ENCODE assay signal across 10 cellular contexts in genomic region chr17:4999429-5000093, GRCh38. TPM values are rescaled to one million over a fixed set of nuclear protein-coding genes. Genes with fewer than 3 reads are reported as not detected.
A peak's percentile ranks its signal among the peaks of the same experiment; 100 is the strongest.
DNase-seq lines count a peak whose midpoint lies in the region; ATAC-seq, FAIRE-seq and TF ChIP-seq lines count a peak whose summit lies in the region.
"Had no signal": no experiment of that assay in that cellular context is flagged by ENCODE, and none has a peak within 500 bp of the region (broad histone marks: within the 10 kb centered on the region; RNA-seq: fewer than 3 reads in every experiment).

No MANE protein-coding gene starts in this region.

- TF ChIP-seq EP300 in GM12878 (IDR thresholded peaks at IDR 0.05; ENCODE audit: borderline replicate concordance in 1 of 2, control insufficient read depth in 1 of 2, low read depth in 2 of 2, low read length in 2 of 2): no peak

- H3K27me3 ChIP-seq in GM12878 (replicated peaks in 1 of 2; ENCODE audit: control insufficient read depth in 2 of 2, insufficient read depth in 2 of 2, low read length in 1 of 2) (no peaks in the 10 kb centered on the region), layer of hippocampus (ENCODE audit: control insufficient read depth, insufficient read depth, low read length) (no peaks in the 10 kb centered on the region), thoracic aorta (replicated peaks; ENCODE audit: insufficient read depth) (no peaks in the 10 kb centered on the region)

- FAIRE-seq in GM12878 (lab: Jason Lieb, UNC): no peak
- FAIRE-seq: urothelium cell line had no signal

- H4K20me1 ChIP-seq in GM12878 (ENCODE audit: control insufficient read depth, insufficient read depth): no peaks in the 10 kb centered on the region

- peaks cover 20% of the 10 kb centered on the region for H3K4me1 Mint-ChIP-seq in activated CD4-positive, alpha-beta T cell treated with anti-CD3 and anti-CD28 coated beads for 36 hours

- intact Hi-C loops in activated CD4-positive, alpha-beta T cell treated with anti-CD3 and anti-CD28 coated beads for 36 hours (cut with DNase I, micrococcal nuclease): loop anchor here (5.0 kb wide), 2 partner anchors 57 to 283 kb away; partner anchors contain the start of genes RABEP1 (in 1 of the 2), RNF167 (in 1 of the 2) and SLC25A11 (in 1 of the 2)
- intact Hi-C loops in GM12878 (cut with micrococcal nuclease; ENCODE audit: unreplicated experiment): loop anchor here (5.0 kb wide), 1 partner anchor 33 kb away; no protein-coding TSS in a partner anchor

- H3K4me3 Mint-ChIP-seq in activated CD4-positive, alpha-beta T cell treated with anti-CD3 and anti-CD28 coated beads for 36 hours: peak overlapping the region; percentile 80

- CTCF ChIA-PET in activated CD4-positive, alpha-beta T cell treated with anti-CD3 and anti-CD28 coated beads for 36 hours (lab: Charles Lee): interaction anchor here (0.9 to 1.4 kb wide), 3 partner anchors 11 to 19 kb away, joined by 3 to 6 read pairs (median 5); no protein-coding TSS in a partner anchor
- CTCF ChIA-PET in GM12878 (lab: Yijun Ruan, JAX): interaction anchor here (0.7 to 1.6 kb wide), 4 partner anchors 11 to 34 kb away, joined by 3 to 8 read pairs (median 4); no protein-coding TSS in a partner anchor

- SMC1A ChIA-PET in GM12878 (lab: Charles Lee; ENCODE audit: uncharacterized antibody, unreplicated experiment): interaction anchor here (0.9 to 1.5 kb wide), 6 partner anchors 10 to 64 kb away, joined by 3 to 10 read pairs (median 5); partner anchors contain the start of genes RNF167, SLC25A11 and SPAG7

- H3K4me1 ChIP-seq in GM12878 (ENCODE audit: control insufficient read depth, insufficient read depth, low read length) (peaks cover 11% of the 10 kb centered on the region), thoracic aorta (ENCODE audit: control insufficient read depth in 1 of 2, low read depth in 2 of 2) (peaks cover 16 to 32% of the 10 kb centered on the region in 2 donors)

- in situ Hi-C loops in GM12878 (cut with MboI): no loop called here

- H3K36me3 Mint-ChIP-seq in activated CD4-positive, alpha-beta T cell treated with anti-CD3 and anti-CD28 coated beads for 36 hours (ENCODE audit: low read depth): peaks cover 32% of the 10 kb centered on the region

- no peak for TF ChIP-seq RAD21 in GM12878 (IDR thresholded peaks at IDR 0.05; ENCODE audit: insufficient read depth, low read depth, low read length)

- no peak for TF ChIP-seq POLR2A in GM12878 (IDR thresholded peaks at IDR 0.05; ENCODE audit: low read depth, low read length)

- H3K4me3 ChIP-seq in GM12878 (peak overlapping the region; percentile 99), thoracic aorta (peak overlapping the region; percentile 97)

- peaks cover 25% of the 10 kb centered on the region for H3K79me2 ChIP-seq in GM12878 (ENCODE audit: control insufficient read depth, insufficient read depth, low read length)

- H3K4me2 ChIP-seq in GM12878 (ENCODE audit: control insufficient read depth, insufficient read depth): peak overlapping the region; percentile 99

- peak overlapping the region; percentile 87 for H3K9ac ChIP-seq in GM12878 (ENCODE audit: control insufficient read depth, insufficient read depth, low read length)

- POLR2A ChIA-PET in activated CD4-positive, alpha-beta T cell treated with anti-CD3 and anti-CD28 coated beads for 36 hours (lab: Charles Lee): no interaction called here
- POLR2A ChIA-PET in GM12878 (lab: Charles Lee): interaction anchor here (0.5 to 3.7 kb wide), 8 partner anchors 10 to 209 kb away, joined by 3 to 22 read pairs (median 4); partner anchors contain the start of genes CAMTA2, PFN1 and ZFP3

- H3K27me3 Mint-ChIP-seq in activated CD4-positive, alpha-beta T cell treated with anti-CD3 and anti-CD28 coated beads for 36 hours: no peaks in the 10 kb centered on the region

- H3K9me3 Mint-ChIP-seq in activated CD4-positive, alpha-beta T cell treated with anti-CD3 and anti-CD28 coated beads for 36 hours (ENCODE audit: low read depth): no peaks in the 10 kb centered on the region

- BruUV-seq in GM12878 (replicated peaks; lab: Mats Ljungman, UMichigan): TSS peak; percentile 78

- H2AFZ ChIP-seq in GM12878 (ENCODE audit: control insufficient read depth, low read depth, low read length): peak overlapping the region; percentile 11; the same call in 1 of the 2 replicates

- H3K27ac ChIP-seq in GM12878 (ENCODE audit: control insufficient read depth, insufficient read depth): peak overlapping the region; percentile 76
- peak overlapping the region; percentile 10 for H3K27ac ChIP-seq in layer of hippocampus (ENCODE audit: low read depth, low read length)
- H3K27ac ChIP-seq in thoracic aorta: peak overlapping the region; percentile 34 to 92

- DNase-seq in activated CD4-positive, alpha-beta T cell treated with anti-CD3 and anti-CD28 coated beads for 36 hours: no peak
- DNase-seq in activated CD4-positive, alpha-beta T cell treated with anti-CD3 and anti-CD28 coated beads, Interleukin-2, amount 50 U/mL, for 1 hour: no peak
- DNase-seq in GM12878 (ENCODE audit: low read depth, low spot score) (no peak), thoracic aorta (ENCODE audit: low spot score) (no peak), NCI-H2081 (lab: John Stamatoyannopoulos, UW) (no peak), DMS 273 treated with DMSO at 0.1 percent for 48 hours (lab: John Stamatoyannopoulos, UW) (no peak)

- RAD21 ChIA-PET in GM12878 (lab: Charles Lee; ENCODE audit: unreplicated experiment): interaction anchor here (1.2 to 1.6 kb wide), 4 partner anchors 11 to 32 kb away, joined by 3 to 5 read pairs (median 4); partner anchors contain the start of gene SPAG7

- WGBS in GM12878 (ENCODE audit: insufficient coverage, insufficient replicate concordance, low lambda C conversion rate, missing lambda C conversion rate): 41% methylated on average over 12 of the region's 12 CpGs

- no peak for TF ChIP-seq CTCF in GM12878 (IDR thresholded peaks at IDR 0.05 in 2 of 3, conservative IDR thresholded peaks at IDR 0.05 in 1 of 3; ENCODE audit: control insufficient read depth in 2 of 3, extremely low read depth in 1 of 3, insufficient read depth in 1 of 3, low read depth in 3 of 3, low read length in 3 of 3)
- TF ChIP-seq CTCF in thoracic aorta (IDR thresholded peaks at IDR 0.05): no peak

- H3K36me3 ChIP-seq in GM12878 (ENCODE audit: control insufficient read depth in 2 of 2, insufficient read depth in 2 of 2, low read length in 1 of 2) (peaks cover 21 to 27% of the 10 kb centered on the region in 2 experiments), thoracic aorta (peaks cover 35% of the 10 kb centered on the region)

- H3K9me3 ChIP-seq in GM12878 (replicated peaks; ENCODE audit: control insufficient read depth, insufficient read depth, low read length) (no peaks in the 10 kb centered on the region), thoracic aorta (no peaks in the 10 kb centered on the region)

- peak overlapping the region; percentile 38 for H3K27ac Mint-ChIP-seq in activated CD4-positive, alpha-beta T cell treated with anti-CD3 and anti-CD28 coated beads for 36 hours

- ATAC-seq in activated CD4-positive, alpha-beta T cell treated with anti-CD3 and anti-CD28 coated beads for 36 hours: no peak
- no peak for ATAC-seq in GM12878
- ATAC-seq in thoracic aorta (ENCODE audit: insufficient number of reproducible peaks, low FRiP score, low read depth): no peak
- ATAC-seq in GM19035 (IDR thresholded peaks at IDR 0.05; ENCODE audit: unreplicated experiment): no peak

RNA-seq across cellular contexts. Expression of gene KIF1C, which starts 1.8 kb away (rescaled TPM):
- 10 to 100 TPM; 32.6 to 43.0 TPM for total RNA-seq in activated CD4-positive, alpha-beta T cell treated with anti-CD3 and anti-CD28 coated beads for 36 hours
- total RNA-seq in GM12878 (2013; cell fraction: nucleolus; rRNA removed): 25.2 and 34.3 TPM in 2 replicates
- total RNA-seq in GM12878 (2014; rRNA removed): 24.3 and 25.8 TPM in 2 replicates
- 20.9 and 25.6 TPM in 2 replicates for total RNA-seq in GM12878 (2014; rRNA removed; fragmentation: Illumina TruSeq; extraction: Trizol)
- total RNA-seq in GM12878 (2021): 61.1 and 65.9 TPM in 2 replicates
- 5.6 TPM for polyA plus RNA-seq in GM12878 (2011; ENCODE audit: low read depth)
- polyA plus RNA-seq in GM12878 (2011; rRNA removed): 30.2 and 33.8 TPM in 2 replicates
- polyA plus RNA-seq in GM12878 (2011; cell fraction: cytosol; rRNA removed): 19.2 and 24.9 TPM in 2 replicates
- 29.5 and 36.6 TPM in 2 replicates for polyA plus RNA-seq in GM12878 (2011; cell fraction: nucleus; rRNA removed)
- polyA plus RNA-seq in GM12878 (2012): 16.9 and 20.1 TPM in 2 replicates
- polyA plus RNA-seq in GM12878 (2014; fragmentation: Illumina TruSeq; extraction: Trizol): 10.3 and 21.2 TPM in 2 replicates
- 1 to 10 TPM; 1.4 to 1.5 TPM for polyA plus RNA-seq in GM12878 (2014; fragmentation: Nextera tagmentation; extraction: Ambion mirVana)
- 25.2 and 26.5 TPM in 2 replicates for polyA plus RNA-seq in GM12878 (2014; rRNA removed)
- 10 to 100 TPM in 1 of 2 experiments, 1 to 10 TPM in 1; 3.9 to 18.9 TPM for polyA plus RNA-seq in GM12878 (2016; fragmentation: Nextera tagmentation; extraction: Ambion mirVana)
- polyA minus RNA-seq in GM12878 (2011; rRNA and poly(A)+ RNA removed): 30.9 and 40.5 TPM in 2 replicates
- 11.5 and 20.6 TPM in 2 replicates for polyA minus RNA-seq in GM12878 (2011; cell fraction: cytosol; rRNA and poly(A)+ RNA removed)
- 7.3 and 14.9 TPM in 2 replicates for polyA minus RNA-seq in GM12878 (2011; cell fraction: nucleus; rRNA and poly(A)+ RNA removed)
- 100 to 1,000 TPM; 113 to 152 TPM for total RNA-seq in thoracic aorta

RNA-seq across cellular contexts. Expression of gene INCA1, which starts 2.2 kb away (rescaled TPM):
- total RNA-seq in activated CD4-positive, alpha-beta T cell treated with anti-CD3 and anti-CD28 coated beads for 36 hours: under 1 TPM; 0.18 to 0.28 TPM
- not detected in 2 replicates for total RNA-seq in GM12878 (2013; cell fraction: nucleolus; rRNA removed)
- 0.16 and 0.28 TPM in 2 replicates for total RNA-seq in GM12878 (2014; rRNA removed)
- 0.18 and 0.27 TPM in 2 replicates for total RNA-seq in GM12878 (2014; rRNA removed; fragmentation: Illumina TruSeq; extraction: Trizol)
- 0.21 and 0.29 TPM in 2 replicates for total RNA-seq in GM12878 (2021)
- 0.83 TPM for polyA plus RNA-seq in GM12878 (2011; ENCODE audit: low read depth)
- 0.29 and 0.36 TPM in 2 replicates for polyA plus RNA-seq in GM12878 (2011; rRNA removed)
- 0.40 and 0.48 TPM in 2 replicates for polyA plus RNA-seq in GM12878 (2011; cell fraction: cytosol; rRNA removed)
- polyA plus RNA-seq in GM12878 (2011; cell fraction: nucleus; rRNA removed): 2.4 and 3.7 TPM in 2 replicates
- 0.70 and 0.79 TPM in 2 replicates for polyA plus RNA-seq in GM12878 (2012)
- 0.19 and 0.49 TPM in 2 replicates for polyA plus RNA-seq in GM12878 (2014; fragmentation: Illumina TruSeq; extraction: Trizol)
- polyA plus RNA-seq in GM12878 (2014; fragmentation: Nextera tagmentation; extraction: Ambion mirVana): under 1 TPM; 0.61 to 0.64 TPM
- 0.15 and 0.77 TPM in 2 replicates for polyA plus RNA-seq in GM12878 (2014; rRNA removed)
- polyA plus RNA-seq in GM12878 (2016; fragmentation: Nextera tagmentation; extraction: Ambion mirVana): 1 to 10 TPM in 1 of 2 experiments, under 1 TPM in 1; 0.99 to 1.8 TPM
- polyA minus RNA-seq in GM12878 (2011; rRNA and poly(A)+ RNA removed): not detected in 2 replicates
- polyA minus RNA-seq in GM12878 (2011; cell fraction: cytosol; rRNA and poly(A)+ RNA removed): not detected in 2 replicates
- 0.36 TPM in 1 of 2 replicates, not detected in the other for polyA minus RNA-seq in GM12878 (2011; cell fraction: nucleus; rRNA and poly(A)+ RNA removed)
- 1 to 10 TPM in 1 of 2 donors, not detected in 1; 1.2 TPM for total RNA-seq in thoracic aorta

RNA-seq across cellular contexts. Expression of gene CAMTA2, which starts 12.1 kb away (rescaled TPM):
- 100 to 1,000 TPM in 1 of 2 experiments, 10 to 100 TPM in 1; 98.2 to 124 TPM for total RNA-seq in activated CD4-positive, alpha-beta T cell treated with anti-CD3 and anti-CD28 coated beads for 36 hours
- total RNA-seq in GM12878 (2013; cell fraction: nucleolus; rRNA removed): 39.5 and 57.2 TPM in 2 replicates
- total RNA-seq in GM12878 (2014; rRNA removed): 3.2 and 4.1 TPM in 2 replicates
- 4.6 and 5.7 TPM in 2 replicates for total RNA-seq in GM12878 (2014; rRNA removed; fragmentation: Illumina TruSeq; extraction: Trizol)
- 27.7 and 29.3 TPM in 2 replicates for total RNA-seq in GM12878 (2021)
- polyA plus RNA-seq in GM12878 (2011; ENCODE audit: low read depth): 8.1 TPM
- polyA plus RNA-seq in GM12878 (2011; rRNA removed): 6.3 and 9.9 TPM in 2 replicates
- 8.6 and 10.8 TPM in 2 replicates for polyA plus RNA-seq in GM12878 (2011; cell fraction: cytosol; rRNA removed)
- polyA plus RNA-seq in GM12878 (2011; cell fraction: nucleus; rRNA removed): 61.7 and 76.8 TPM in 2 replicates
- polyA plus RNA-seq in GM12878 (2012): 23.9 and 26.3 TPM in 2 replicates
- 7.3 and 15.9 TPM in 2 replicates for polyA plus RNA-seq in GM12878 (2014; fragmentation: Illumina TruSeq; extraction: Trizol)
- 1 to 10 TPM in 1 of 2 experiments, under 1 TPM in 1; 0.42 to 1.7 TPM for polyA plus RNA-seq in GM12878 (2014; fragmentation: Nextera tagmentation; extraction: Ambion mirVana)
- polyA plus RNA-seq in GM12878 (2014; rRNA removed): 24.7 and 26.8 TPM in 2 replicates
- 10 to 100 TPM; 12.5 to 13.1 TPM for polyA plus RNA-seq in GM12878 (2016; fragmentation: Nextera tagmentation; extraction: Ambion mirVana)
- polyA minus RNA-seq in GM12878 (2011; rRNA and poly(A)+ RNA removed): 8.4 and 18.2 TPM in 2 replicates
- 12.9 and 22.2 TPM in 2 replicates for polyA minus RNA-seq in GM12878 (2011; cell fraction: cytosol; rRNA and poly(A)+ RNA removed)
- 12.0 and 16.1 TPM in 2 replicates for polyA minus RNA-seq in GM12878 (2011; cell fraction: nucleus; rRNA and poly(A)+ RNA removed)
- 10 to 100 TPM; 31.3 to 34.0 TPM for total RNA-seq in thoracic aorta

RNA-seq across cellular contexts. Expression of gene SPAG7, which starts 31.9 kb away (rescaled TPM):
- 10 to 100 TPM; 61.4 to 69.4 TPM for total RNA-seq in activated CD4-positive, alpha-beta T cell treated with anti-CD3 and anti-CD28 coated beads for 36 hours
- total RNA-seq in GM12878 (2013; cell fraction: nucleolus; rRNA removed): 17.1 and 23.0 TPM in 2 replicates
- total RNA-seq in GM12878 (2014; rRNA removed): 76.5 and 80.2 TPM in 2 replicates
- 94.4 and 99.2 TPM in 2 replicates for total RNA-seq in GM12878 (2014; rRNA removed; fragmentation: Illumina TruSeq; extraction: Trizol)
- 76.5 and 77.5 TPM in 2 replicates for total RNA-seq in GM12878 (2021)
- 40.1 TPM for polyA plus RNA-seq in GM12878 (2011; ENCODE audit: low read depth)
- polyA plus RNA-seq in GM12878 (2011; rRNA removed): 73.8 and 78.2 TPM in 2 replicates
- 76.4 and 89.7 TPM in 2 replicates for polyA plus RNA-seq in GM12878 (2011; cell fraction: cytosol; rRNA removed)
- 59.5 and 64.5 TPM in 2 replicates for polyA plus RNA-seq in GM12878 (2011; cell fraction: nucleus; rRNA removed)
- 76.8 and 88.6 TPM in 2 replicates for polyA plus RNA-seq in GM12878 (2012)
- 46.5 and 107 TPM in 2 replicates for polyA plus RNA-seq in GM12878 (2014; fragmentation: Illumina TruSeq; extraction: Trizol)
- 10 to 100 TPM in 1 of 2 experiments, 1 to 10 TPM in 1; 7.9 to 31.7 TPM for polyA plus RNA-seq in GM12878 (2014; fragmentation: Nextera tagmentation; extraction: Ambion mirVana)
- polyA plus RNA-seq in GM12878 (2014; rRNA removed): 96.3 and 105 TPM in 2 replicates
- polyA plus RNA-seq in GM12878 (2016; fragmentation: Nextera tagmentation; extraction: Ambion mirVana): 100 to 1,000 TPM; 133 to 146 TPM
- 28.7 and 39.6 TPM in 2 replicates for polyA minus RNA-seq in GM12878 (2011; rRNA and poly(A)+ RNA removed)
- 12.8 and 16.7 TPM in 2 replicates for polyA minus RNA-seq in GM12878 (2011; cell fraction: cytosol; rRNA and poly(A)+ RNA removed)
- 9.8 and 14.5 TPM in 2 replicates for polyA minus RNA-seq in GM12878 (2011; cell fraction: nucleus; rRNA and poly(A)+ RNA removed)
- 10 to 100 TPM; 32.3 to 43.1 TPM for total RNA-seq in thoracic aorta

RNA-seq across cellular contexts. Expression of gene SLC52A1, which starts 35.7 kb away (rescaled TPM):
- total RNA-seq in activated CD4-positive, alpha-beta T cell treated with anti-CD3 and anti-CD28 coated beads for 36 hours: under 1 TPM; 0.16 to 0.26 TPM
- total RNA-seq in GM12878 (2013; cell fraction: nucleolus; rRNA removed): not detected in 2 replicates
- total RNA-seq in GM12878 (2014; rRNA removed) (0.11 TPM in 1 of 2 replicates, not detected in the other), GM12878 (2014; rRNA removed; fragmentation: Illumina TruSeq; extraction: Trizol) (not detected in 2 replicates), GM12878 (2021) (not detected in 2 replicates), thoracic aorta (not detected)
- polyA plus RNA-seq in GM12878 (2011; ENCODE audit: low read depth): 0.09 TPM
- polyA plus RNA-seq in GM12878 (2011; rRNA removed) (not detected in 2 replicates), GM12878 (2014; fragmentation: Illumina TruSeq; extraction: Trizol) (not detected in 2 replicates), GM12878 (2014; fragmentation: Nextera tagmentation; extraction: Ambion mirVana) (not detected), GM12878 (2014; rRNA removed) (0.04 and 0.06 TPM in 2 replicates), GM12878 (2016; fragmentation: Nextera tagmentation; extraction: Ambion mirVana) (not detected)
- polyA plus RNA-seq in GM12878 (2011; cell fraction: cytosol; rRNA removed): 0.05 TPM in 1 of 2 replicates, not detected in the other
- polyA plus RNA-seq in GM12878 (2011; cell fraction: nucleus; rRNA removed): 0.16 TPM in 1 of 2 replicates, not detected in the other
- 0.13 TPM in 1 of 2 replicates, not detected in the other for polyA plus RNA-seq in GM12878 (2012)
- polyA minus RNA-seq in GM12878 (2011; rRNA and poly(A)+ RNA removed): not detected in 2 replicates
- not detected in 2 replicates for polyA minus RNA-seq in GM12878 (2011; cell fraction: cytosol; rRNA and poly(A)+ RNA removed)
- not detected in 2 replicates for polyA minus RNA-seq in GM12878 (2011; cell fraction: nucleus; rRNA and poly(A)+ RNA removed)
- total RNA-seq: SK-MEL-5 had no signal

Comparison
In these comparisons a context has a peak if more than half of its experiments do, and no peak if none do; other contexts are left out.
1. H3K27ac ChIP-seq: peak in every context shown above with its lines; median percentile 76 in GM12878; 63 in thoracic aorta; 10 in layer of hippocampus.